8 cellular contexts compared by ENCODE assay signal in the genomic region with DNA sequence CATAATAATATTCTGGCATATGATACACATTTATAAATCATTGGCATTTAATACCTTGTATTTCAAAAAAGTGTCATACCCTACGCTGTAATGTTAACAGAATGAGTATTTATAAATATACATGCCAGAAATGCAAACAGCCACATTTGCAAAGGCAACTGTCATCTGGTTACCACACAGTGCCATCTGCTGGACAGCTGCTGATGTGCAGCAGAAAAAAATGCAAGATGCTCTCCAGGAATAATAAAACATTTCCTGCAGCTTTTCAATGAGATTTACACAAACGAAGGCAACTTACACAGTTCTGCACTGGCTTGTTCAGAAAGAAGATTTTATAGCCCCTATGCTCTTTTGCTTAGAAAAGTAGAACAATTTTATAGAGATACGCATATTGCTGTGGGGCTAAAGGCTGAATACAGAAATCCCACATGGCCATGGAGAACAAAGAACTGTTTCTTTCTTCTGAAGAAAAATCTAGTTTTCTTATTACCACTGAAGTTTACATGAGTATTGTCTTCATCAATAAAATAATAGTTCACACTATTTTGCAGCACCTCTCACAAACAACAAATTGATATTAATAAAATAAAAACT.
A peak's percentile ranks its signal among the peaks of the same experiment; 100 is the strongest.
DNase-seq lines count a peak whose midpoint lies in the region; ATAC-seq and TF ChIP-seq lines count a peak whose summit lies in the region.

No MANE protein-coding gene starts in this region.

- no peak overlapping the region for H3K27ac ChIP-seq in dorsolateral prefrontal cortex

- TF ChIP-seq CTCF in GM12801 (IDR thresholded peaks at IDR 0.05; ENCODE audit: extremely low read depth, insufficient read length) (peak; percentile 35), dorsolateral prefrontal cortex (IDR thresholded peaks at IDR 0.05 in 54 of 56, conservative IDR thresholded peaks at IDR 0.05 in 2 of 56; ENCODE audit: low read depth in 1 of 56, partially characterized antibody in 56 of 56) (peak; percentile 78 to 97 (median 89))

- H3K27ac Mint-ChIP-seq in memory B cell: no peak overlapping the region

- no peaks in the 10 kb centered on the region for H3K36me3 ChIP-seq in H7 (replicated peaks; ENCODE audit: control insufficient read depth, insufficient read depth, low read length)

- H3K4me1 Mint-ChIP-seq in memory B cell: no peaks in the 10 kb centered on the region

- peak; percentile 82 for ATAC-seq in HG02678 (IDR thresholded peaks at IDR 0.05; ENCODE audit: unreplicated experiment)
- no peak for ATAC-seq in memory B cell (ENCODE audit: low read depth)

- no peaks in the 10 kb centered on the region for H3K9me3 Mint-ChIP-seq in memory B cell

- H3K27me3 Mint-ChIP-seq in memory B cell: peaks cover 7% of the 10 kb centered on the region

- intact Hi-C loops in dorsolateral prefrontal cortex (cut with DNase I): loop anchor here (5.0 to 10.0 kb wide), 2 partner anchors 146 to 169 kb away; no protein-coding TSS in a partner anchor

- no peaks in the 10 kb centered on the region for H3K36me3 Mint-ChIP-seq in memory B cell

- DNase-seq in NCI-H2171 (lab: John Stamatoyannopoulos, UW): peak; percentile 34
- peak; percentile 66 for DNase-seq in activated CD4-positive, alpha-beta T cell treated with anti-CD3 and anti-CD28 coated beads, Interleukin-2, amount 50 U/mL, for 1 hour
- DNase-seq in dorsolateral prefrontal cortex: peak; percentile 23 to 77 (median 63)
- DNase-seq in memory B cell (ENCODE audit: low spot score in 2 of 2): peak; percentile 38 to 45
- peak; percentile 18 for DNase-seq in stimulated activated CD8-positive, alpha-beta memory T cell treated with anti-CD3 and anti-CD28 coated beads, Interleukin-15, amount 100 ng/mL, for 24 hours (ENCODE audit: low read depth)
- DNase-seq in H7: no peak

- no peak overlapping the region for H3K4me3 ChIP-seq in dorsolateral prefrontal cortex
- H3K4me3 ChIP-seq in H7 (ENCODE audit: insufficient read depth, low read depth, low read length): no peak overlapping the region

- H3K27me3 ChIP-seq in dorsolateral prefrontal cortex (peaks cover 0 to 3% (median 0%) of the 10 kb centered on the region in 45 donors), H7 (ENCODE audit: control insufficient read depth, insufficient read depth, low read length) (no peaks in the 10 kb centered on the region)

- H3K4me3 Mint-ChIP-seq in memory B cell: no peak overlapping the region
